Comparison of ENCODE assay signal across 11 cellular contexts in the genomic region with DNA sequence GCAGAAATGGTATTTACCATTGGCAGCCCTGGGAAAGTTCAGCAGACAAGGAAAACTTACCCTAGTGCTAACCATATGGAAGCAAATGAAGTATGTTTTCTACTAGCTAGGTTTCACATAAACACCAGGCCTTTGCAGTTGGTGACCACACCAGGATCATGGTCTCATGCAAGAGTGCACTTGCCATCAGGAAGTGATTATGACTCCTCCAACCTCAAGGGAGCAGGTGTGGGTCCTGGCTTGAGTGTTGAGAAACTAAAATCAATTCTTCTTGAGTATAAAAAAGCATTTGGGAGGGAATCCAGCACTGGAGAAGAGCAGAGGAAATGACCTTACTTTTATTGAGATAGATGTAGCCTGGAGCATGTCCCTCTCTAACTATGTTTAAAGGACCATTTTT. TPM values are rescaled to one million over a fixed set of nuclear protein-coding genes. Genes with fewer than 3 reads are reported as not detected.
DNase-seq lines count a peak whose midpoint lies in the region; ATAC-seq and TF ChIP-seq lines count a peak whose summit lies in the region.
"Had no signal": no experiment of that assay in that cellular context is flagged by ENCODE, and none has a peak within 500 bp of the region (broad histone marks: within the 10 kb centered on the region; RNA-seq: fewer than 3 reads in every experiment).

No MANE protein-coding gene starts in this region.

- TF ChIP-seq CTCF in epithelial cell of esophagus (IDR thresholded peaks at IDR 0.05; ENCODE audit: insufficient read depth, low read depth, low read length, missing control alignments) = no peak

- no peaks in the 10 kb centered on the region for H3K36me3 Mint-ChIP-seq in activated T-helper 2 cell treated with anti-CD3 and anti-CD28 coated beads, Interferon-gamma antibody, Interleukin-2, Interleukin-4, amounts not matched to agents 10 μg/mL and 5 μg/mL and 100 μg/mL, durations not matched to agents 14 hours and 24 hours and 36 hours (ENCODE audit: low read depth)

- no peak overlapping the region for H3K27ac ChIP-seq in caudate nucleus (ENCODE audit: low read depth, low read length)
- H3K27ac ChIP-seq: SJSA1 had no signal

- H3K4me3 ChIP-seq in epithelial cell of esophagus (ENCODE audit: low read length) = no peak overlapping the region
- H3K4me3 ChIP-seq: SJSA1 had no signal

- peaks cover 15% of the 10 kb centered on the region for H3K4me1 Mint-ChIP-seq in activated T-helper 2 cell treated with anti-CD3 and anti-CD28 coated beads, Interferon-gamma antibody, Interleukin-2, Interleukin-4, amounts not matched to agents 10 μg/mL and 5 μg/mL and 100 μg/mL, durations not matched to agents 14 hours and 24 hours and 36 hours (ENCODE audit: low read depth)

- intact Hi-C loops in activated T-helper 2 cell treated with anti-CD3 and anti-CD28 coated beads, Interferon-gamma antibody, Interleukin-2, Interleukin-4, amounts not matched to agents 10 μg/mL and 5 μg/mL and 100 μg/mL, durations not matched to agents 14 hours and 24 hours and 36 hours (cut with micrococcal nuclease) = no loop called here

- DNase-seq in epithelial cell of esophagus (ENCODE audit: low read depth) (peak; percentile 46), cortex of kidney (lab: John Stamatoyannopoulos, UW) (no peak), caudate nucleus (lab: John Stamatoyannopoulos, UW) (no peak), NCI-H2029 (lab: John Stamatoyannopoulos, UW) (no peak)
- no peak for DNase-seq in activated T-helper 2 cell treated with anti-CD3 and anti-CD28 coated beads, Interferon-gamma antibody, Interleukin-2, Interleukin-4, amounts not matched to agents 10 μg/mL and 5 μg/mL and 100 μg/mL, durations not matched to agents 14 hours and 24 hours and 36 hours (ENCODE audit: low spot score)
- DNase-seq: effector CD8-positive, alpha-beta T cell had no signal

- peak; percentile 88 for ATAC-seq in GM18517 (IDR thresholded peaks at IDR 0.05; ENCODE audit: unreplicated experiment)
- ATAC-seq in GM21526 (IDR thresholded peaks at IDR 0.05; ENCODE audit: low FRiP score, unreplicated experiment) = peak; percentile 89
- ATAC-seq in HG03175 (IDR thresholded peaks at IDR 0.05; ENCODE audit: unreplicated experiment) = peak; percentile 97
- ATAC-seq: left lobe of liver had no signal

- H3K27me3 Mint-ChIP-seq in activated T-helper 2 cell treated with anti-CD3 and anti-CD28 coated beads, Interferon-gamma antibody, Interleukin-2, Interleukin-4, amounts not matched to agents 10 μg/mL and 5 μg/mL and 100 μg/mL, durations not matched to agents 14 hours and 24 hours and 36 hours (ENCODE audit: low read depth) = peaks cover 2% of the 10 kb centered on the region

- H3K4me3 Mint-ChIP-seq in activated T-helper 2 cell treated with anti-CD3 and anti-CD28 coated beads, Interferon-gamma antibody, Interleukin-2, Interleukin-4, amounts not matched to agents 10 μg/mL and 5 μg/mL and 100 μg/mL, durations not matched to agents 14 hours and 24 hours and 36 hours (ENCODE audit: low read depth) = no peak overlapping the region

- H3K9me3 Mint-ChIP-seq in activated T-helper 2 cell treated with anti-CD3 and anti-CD28 coated beads, Interferon-gamma antibody, Interleukin-2, Interleukin-4, amounts not matched to agents 10 μg/mL and 5 μg/mL and 100 μg/mL, durations not matched to agents 14 hours and 24 hours and 36 hours = no peaks in the 10 kb centered on the region

- no peak overlapping the region for H3K27ac Mint-ChIP-seq in activated T-helper 2 cell treated with anti-CD3 and anti-CD28 coated beads, Interferon-gamma antibody, Interleukin-2, Interleukin-4, amounts not matched to agents 10 μg/mL and 5 μg/mL and 100 μg/mL, durations not matched to agents 14 hours and 24 hours and 36 hours

RNA-seq across cellular contexts. Expression of gene SPAG16, which starts 56.8 kb away (rescaled TPM):
- 7.5 and 8.0 TPM in 2 replicates for total RNA-seq in activated T-helper 2 cell treated with anti-CD3 and anti-CD28 coated beads, Interferon-gamma antibody, Interleukin-2, Interleukin-4, amounts not matched to agents 10 μg/mL and 5 μg/mL and 100 μg/mL, durations not matched to agents 14 hours and 24 hours and 36 hours
